Comparison of ENCODE assay signal across 11 cellular contexts in genomic region chr15:25811481-25811906, GRCh38. TPM values are rescaled to one million over a fixed set of nuclear protein-coding genes. Genes with fewer than 3 reads are reported as not detected.
DNase-seq lines count a peak whose midpoint lies in the region; ATAC-seq, FAIRE-seq and TF ChIP-seq lines count a peak whose summit lies in the region.
"Had no signal": no experiment of that assay in that cellular context is flagged by ENCODE, and none has a peak within 500 bp of the region (broad histone marks: within the 10 kb centered on the region; RNA-seq: fewer than 3 reads in every experiment).

No MANE protein-coding gene starts in this region.

- intact Hi-C loops in kidney (cut with DNase I) = no loop called here

- peak; percentile 89 for FAIRE-seq in GM12891 (lab: Jason Lieb, UNC)
- FAIRE-seq in kidney (lab: Jason Lieb, UNC) = no peak

- no peaks in the 10 kb centered on the region for H3K27me3 ChIP-seq in effector memory CD4-positive, alpha-beta T cell (replicated peaks; ENCODE audit: control insufficient read depth, insufficient read depth, low read length, poor library complexity, severe bottlenecking)
- no peaks in the 10 kb centered on the region for H3K27me3 ChIP-seq in H7 (ENCODE audit: control insufficient read depth, insufficient read depth, low read length)

- H3K4me3 ChIP-seq in effector memory CD4-positive, alpha-beta T cell (ENCODE audit: insufficient read depth, low read depth, low read length, poor library complexity, severe bottlenecking) = peak overlapping the region; percentile 11
- H3K4me3 ChIP-seq in H7 (ENCODE audit: insufficient read depth, low read depth, low read length) (no peak overlapping the region), kidney (ENCODE audit: low read length in 2 of 2) (no peak overlapping the region)
- H3K4me3 ChIP-seq: GM23338 had no signal

- no peak overlapping the region for H3K9ac ChIP-seq in kidney (ENCODE audit: low read length in 2 of 2)

- no peaks in the 10 kb centered on the region for H3K9me3 ChIP-seq in effector memory CD4-positive, alpha-beta T cell (ENCODE audit: control insufficient read depth, low read length)
- no peaks in the 10 kb centered on the region for H3K9me3 ChIP-seq in kidney (ENCODE audit: control insufficient read depth in 1 of 2, low read length in 2 of 2)

- peaks cover 23% of the 10 kb centered on the region for H3K4me1 ChIP-seq in effector memory CD4-positive, alpha-beta T cell (ENCODE audit: control insufficient read depth, insufficient read depth, low read length, poor library complexity, severe bottlenecking)
- no peaks in the 10 kb centered on the region for H3K4me1 ChIP-seq in kidney (ENCODE audit: control insufficient read depth in 1 of 2, insufficient read depth in 1 of 2, low read depth in 1 of 2, low read length in 2 of 2)

- no peak overlapping the region for H3K27ac ChIP-seq in effector memory CD4-positive, alpha-beta T cell (ENCODE audit: insufficient read depth, low read length, poor library complexity, severe bottlenecking)
- H3K27ac ChIP-seq in kidney (ENCODE audit: low read depth in 2 of 2, low read length in 2 of 2) = no peak overlapping the region

- no peak for TF ChIP-seq CTCF in kidney (IDR thresholded peaks at IDR 0.05; ENCODE audit: borderline replicate concordance, extremely low read depth, insufficient read depth)

- H3K36me3 ChIP-seq in effector memory CD4-positive, alpha-beta T cell (ENCODE audit: control insufficient read depth, insufficient read depth, low read length) = no peaks in the 10 kb centered on the region
- H3K36me3 ChIP-seq in H7 (replicated peaks; ENCODE audit: control insufficient read depth, insufficient read depth, low read length) (no peaks in the 10 kb centered on the region), kidney (ENCODE audit: control insufficient read depth in 1 of 2, insufficient read depth in 2 of 2, low read length in 2 of 2) (no peaks in the 10 kb centered on the region)

- TF ChIP-seq POLR2A in GM12891 (IDR thresholded peaks at IDR 0.05; ENCODE audit: low read depth, low read length) = no peak

- peak; percentile 89 for ATAC-seq in GM21423 (IDR thresholded peaks at IDR 0.05; ENCODE audit: unreplicated experiment)
- ATAC-seq: Right ventricle myocardium inferior had no signal

- in situ Hi-C loops in KBM-7 (cut with MboI; ENCODE audit: low pct_unique_long_range_greater_than_20kb, low sequenced_read_pairs) = no loop called here

- DNase-seq in GM12891 (ENCODE audit: insufficient read length, low spot score) = no peak
- peak; percentile 35 for DNase-seq in KBM-7
- no peak for DNase-seq in effector memory CD4-positive, alpha-beta T cell
- no peak for DNase-seq in H7
- no peak for DNase-seq in stimulated activated CD4-positive, alpha-beta T cell treated with anti-CD3 and anti-CD28 coated beads, Interleukin-2, amount 100 ng/mL, for 24 hours
- DNase-seq in kidney = no peak
- no peak for DNase-seq in hepatic stellate cell (ENCODE audit: low spot score)

TF ChIP-seq in GM12891, 5 proteins besides CTCF, POLR2A, EP300 and RAD21:
- TF ChIP-seq POLR2AphosphoS5 (IDR thresholded peaks at IDR 0.05; ENCODE audit: low read depth, low read length) (no peak), POU2F2 (IDR thresholded peaks at IDR 0.05; ENCODE audit: low read depth, low read length) (no peak), SPI1 (IDR thresholded peaks at IDR 0.05; ENCODE audit: low read depth, low read length) (peak; percentile 96), PAX5 (IDR thresholded peaks at IDR 0.05; ENCODE audit: insufficient read depth, low read length, severe bottlenecking) (no peak)
TF ChIP-seq in GM12891: peak in this region for 1.

RNA-seq across cellular contexts. Expression of gene ATP10A, which starts 51.6 kb away (rescaled TPM):
- polyA plus RNA-seq in GM12891 (2012; ENCODE audit: low read depth, missing spikeins) = 0.17 TPM
- total RNA-seq in H7 (2014; rRNA removed; shearing (Covaris generic)) = 1.4 and 2.0 TPM in 2 replicates
- 6.8 TPM for total RNA-seq in kidney
- 4.0 TPM for polyA plus RNA-seq in kidney (ENCODE audit: insufficient read depth, low read depth, low replicate concordance)
- total RNA-seq: MCF 10A had no signal
